ENCODE assay signal across 8 cellular contexts in genomic region chr3:66276705-66277274, GRCh38. TPM values are rescaled to one million over a fixed set of nuclear protein-coding genes. Genes with fewer than 3 reads are reported as not detected.
DNase-seq lines count a peak whose midpoint lies in the region; ATAC-seq and TF ChIP-seq lines count a peak whose summit lies in the region.

No MANE protein-coding gene starts in this region.

- DNase-seq in COLO829 (ENCODE audit: low spot score) (peak; percentile 62), HCEC 1CT (peak; percentile 71), NCI-H526 (lab: John Stamatoyannopoulos, UW) (peak; percentile 6 to 71), endodermal cell (peak; percentile 84), mucosa of descending colon (peak in 1 of 3 donors; percentile 87)
- DNase-seq in activated CD4-positive, alpha-beta memory T cell treated with anti-CD3 and anti-CD28 coated beads for 36 hours: peak; percentile 68
- DNase-seq in stimulated activated naive CD8-positive, alpha-beta T cell treated with anti-CD3 and anti-CD28 coated beads, Interleukin-15, amount 100 ng/mL, for 72 hours: peak; percentile 37 to 52

- peak overlapping the region; percentile 24 for H3K27ac Mint-ChIP-seq in activated CD4-positive, alpha-beta memory T cell treated with anti-CD3 and anti-CD28 coated beads for 36 hours
- no peak overlapping the region for H3K27ac Mint-ChIP-seq in endodermal cell
- H3K27ac Mint-ChIP-seq in stimulated activated naive CD8-positive, alpha-beta T cell treated with anti-CD3 and anti-CD28 coated beads, Interleukin-15, amount 100 ng/mL, for 72 hours: no peak overlapping the region

- H3K4me1 Mint-ChIP-seq in activated CD4-positive, alpha-beta memory T cell treated with anti-CD3 and anti-CD28 coated beads for 36 hours (ENCODE audit: low read depth): peaks cover 37% of the 10 kb centered on the region
- H3K4me1 Mint-ChIP-seq in endodermal cell: peaks cover 4% of the 10 kb centered on the region
- peaks cover 35% of the 10 kb centered on the region for H3K4me1 Mint-ChIP-seq in stimulated activated naive CD8-positive, alpha-beta T cell treated with anti-CD3 and anti-CD28 coated beads, Interleukin-15, amount 100 ng/mL, for 72 hours

- H3K27ac ChIP-seq in endodermal cell (ENCODE audit: low read depth, low read length): no peak overlapping the region

- H3K36me3 Mint-ChIP-seq in activated CD4-positive, alpha-beta memory T cell treated with anti-CD3 and anti-CD28 coated beads for 36 hours: peaks cover 4% of the 10 kb centered on the region
- H3K36me3 Mint-ChIP-seq in endodermal cell (ENCODE audit: low read depth): peaks cover 6% of the 10 kb centered on the region

- no peaks in the 10 kb centered on the region for H3K27me3 ChIP-seq in endodermal cell (ENCODE audit: control insufficient read depth, insufficient read depth, low read length, poor library complexity, severe bottlenecking)

- H3K4me1 ChIP-seq in endodermal cell (ENCODE audit: control insufficient read depth, insufficient read depth, low read length) (no peaks in the 10 kb centered on the region), mucosa of descending colon (ENCODE audit: low read depth) (no peaks in the 10 kb centered on the region)

- no peak overlapping the region for H3K9ac ChIP-seq in endodermal cell (ENCODE audit: extremely low read depth, low read length, poor library complexity, severe bottlenecking)

- H3K4me3 Mint-ChIP-seq in activated CD4-positive, alpha-beta memory T cell treated with anti-CD3 and anti-CD28 coated beads for 36 hours: no peak overlapping the region
- H3K4me3 Mint-ChIP-seq in endodermal cell: no peak overlapping the region
- no peak overlapping the region for H3K4me3 Mint-ChIP-seq in stimulated activated naive CD8-positive, alpha-beta T cell treated with anti-CD3 and anti-CD28 coated beads, Interleukin-15, amount 100 ng/mL, for 72 hours

- H3K4me3 ChIP-seq in endodermal cell (ENCODE audit: low read length): no peak overlapping the region
- no peak overlapping the region for H3K4me3 ChIP-seq in mucosa of descending colon

- CTCF ChIA-PET in activated CD4-positive, alpha-beta memory T cell treated with anti-CD3 and anti-CD28 coated beads for 36 hours (lab: Charles Lee): interaction anchor here (0.6 to 4.8 kb wide), 21 partner anchors 16 to 551 kb away, joined by 3 to 47 read pairs (median 6); no protein-coding TSS in a partner anchor

- H3K9me3 Mint-ChIP-seq in activated CD4-positive, alpha-beta memory T cell treated with anti-CD3 and anti-CD28 coated beads for 36 hours: no peaks in the 10 kb centered on the region
- no peaks in the 10 kb centered on the region for H3K9me3 Mint-ChIP-seq in endodermal cell
- H3K9me3 Mint-ChIP-seq in stimulated activated naive CD8-positive, alpha-beta T cell treated with anti-CD3 and anti-CD28 coated beads, Interleukin-15, amount 100 ng/mL, for 72 hours: no peaks in the 10 kb centered on the region

- intact Hi-C loops in activated CD4-positive, alpha-beta memory T cell treated with anti-CD3 and anti-CD28 coated beads for 36 hours (cut with micrococcal nuclease): loop anchor here (1.0 to 5.0 kb wide), 4 partner anchors 96 to 546 kb away; no protein-coding TSS in a partner anchor
- intact Hi-C loops in mucosa of descending colon (cut with DNase I, micrococcal nuclease): loop anchor here (5.0 to 10.0 kb wide), 2 partner anchors 98 to 541 kb away; no protein-coding TSS in a partner anchor

- ATAC-seq in mucosa of descending colon: peak; percentile 70
- ATAC-seq in stimulated activated naive CD8-positive, alpha-beta T cell treated with anti-CD3 and anti-CD28 coated beads, Interleukin-15, amount 100 ng/mL, for 72 hours: no peak
- no peak for ATAC-seq in HG03565 (IDR thresholded peaks at IDR 0.05; ENCODE audit: unreplicated experiment)

- no peaks in the 10 kb centered on the region for H3K9me3 ChIP-seq in endodermal cell (ENCODE audit: control insufficient read depth, low read length)
- H3K9me3 ChIP-seq in mucosa of descending colon: no peaks in the 10 kb centered on the region

- no peaks in the 10 kb centered on the region for H3K27me3 Mint-ChIP-seq in activated CD4-positive, alpha-beta memory T cell treated with anti-CD3 and anti-CD28 coated beads for 36 hours
- no peaks in the 10 kb centered on the region for H3K27me3 Mint-ChIP-seq in endodermal cell (ENCODE audit: insufficient read depth)
- no peaks in the 10 kb centered on the region for H3K27me3 Mint-ChIP-seq in stimulated activated naive CD8-positive, alpha-beta T cell treated with anti-CD3 and anti-CD28 coated beads, Interleukin-15, amount 100 ng/mL, for 72 hours

- TF ChIP-seq CTCF in endodermal cell (conservative IDR thresholded peaks at IDR 0.05) (peak; percentile 84), mucosa of descending colon (IDR thresholded peaks at IDR 0.05) (peak; percentile 39)

- POLR2A ChIA-PET in activated CD4-positive, alpha-beta memory T cell treated with anti-CD3 and anti-CD28 coated beads for 36 hours (lab: Charles Lee): no interaction called here

- H3K36me3 ChIP-seq in endodermal cell (ENCODE audit: control insufficient read depth, insufficient read depth, low read length) (no peaks in the 10 kb centered on the region), mucosa of descending colon (ENCODE audit: low read depth) (no peaks in the 10 kb centered on the region)

- 0 to 10% methylated on average over 2 to 3 of the region's 3 CpGs for whole genome bisulfite sequencing in endodermal cell (ENCODE audit: insufficient coverage in 1 of 2, insufficient read length in 1 of 2), 2 experiments

RNA-seq across cellular contexts. Expression of gene SLC25A26, which starts 56.0 kb away (rescaled TPM):
- total RNA-seq in activated CD4-positive, alpha-beta memory T cell treated with anti-CD3 and anti-CD28 coated beads for 36 hours: 10 to 100 TPM; 22.6 TPM
- 10 to 100 TPM; 20.7 to 22.8 TPM for total RNA-seq in endodermal cell
- polyA plus RNA-seq in endodermal cell (2013, experiment 1 of 2): 24.3 TPM
- 17.2 TPM for polyA plus RNA-seq in endodermal cell (2013, experiment 2 of 2)
- 10 to 100 TPM; 15.9 to 25.8 (median 20.2) TPM for total RNA-seq in mucosa of descending colon
